ENCODE assay signal across 8 cellular contexts in the genomic region with DNA sequence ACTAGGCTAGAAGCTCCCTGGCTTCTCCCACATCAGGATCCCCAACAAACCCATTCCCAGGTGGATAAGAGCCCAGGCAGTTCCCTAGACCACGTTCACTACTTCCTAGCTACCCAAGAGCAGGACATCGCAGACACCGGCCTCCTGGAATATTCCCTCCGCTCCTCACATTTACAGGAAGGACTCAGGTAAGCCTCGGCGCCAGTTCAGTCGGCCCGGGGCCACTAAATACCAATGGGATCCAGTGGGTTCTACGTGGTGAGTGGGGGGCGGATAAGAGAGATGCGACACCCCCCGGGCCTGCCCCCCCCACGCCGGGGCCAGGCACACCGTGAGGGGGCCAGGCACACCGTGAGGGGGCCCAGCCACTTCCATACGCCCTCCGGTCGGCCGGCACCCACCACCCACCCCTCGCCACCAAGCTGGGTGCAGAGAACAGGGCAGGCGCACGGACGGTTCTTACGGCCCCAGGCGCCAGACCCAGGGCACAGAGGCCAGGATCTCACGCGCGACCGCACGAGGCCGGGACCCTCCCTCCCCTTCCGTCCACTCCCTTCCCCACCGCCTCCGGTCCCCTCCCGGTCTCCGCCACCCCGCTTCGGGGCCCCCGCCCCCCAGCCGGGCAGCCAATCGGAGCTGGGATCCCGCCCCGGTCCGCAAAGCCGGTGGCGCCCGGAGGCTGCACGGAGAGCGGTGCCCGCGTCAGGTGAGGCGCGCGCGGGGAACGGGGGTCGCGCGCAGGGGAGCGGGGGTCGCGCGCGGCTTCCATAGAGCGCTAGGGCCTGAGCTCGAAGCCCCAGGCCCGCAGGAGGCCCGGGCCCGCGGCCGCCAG. TPM values are rescaled to one million over a fixed set of nuclear protein-coding genes. Genes with fewer than 3 reads are reported as not detected.
DNase-seq lines count a peak whose midpoint lies in the region; TF ChIP-seq lines count a peak whose summit lies in the region.

A gene with protein sequence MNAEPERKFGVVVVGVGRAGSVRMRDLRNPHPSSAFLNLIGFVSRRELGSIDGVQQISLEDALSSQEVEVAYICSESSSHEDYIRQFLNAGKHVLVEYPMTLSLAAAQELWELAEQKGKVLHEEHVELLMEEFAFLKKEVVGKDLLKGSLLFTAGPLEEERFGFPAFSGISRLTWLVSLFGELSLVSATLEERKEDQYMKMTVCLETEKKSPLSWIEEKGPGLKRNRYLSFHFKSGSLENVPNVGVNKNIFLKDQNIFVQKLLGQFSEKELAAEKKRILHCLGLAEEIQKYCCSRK (plus strand): TSS at position 652 of the 832 bp plus-strand sequence. CDS start 12,479 bp downstream, outside the sequence.

- peak within 1 kb of the TSS; percentile 88 for H3K4me3 Mint-ChIP-seq in HFFc6

- no peaks in the 10 kb centered on the region for H3K9me3 Mint-ChIP-seq in HFFc6

- H3K27me3 ChIP-seq in endocrine pancreas (ENCODE audit: control insufficient read depth, insufficient read depth, low read length): no peaks in the 10 kb centered on the region

- DNase-seq in DMS153 treated with DMSO at 0.1 percent for 48 hours (lab: John Stamatoyannopoulos, UW; ENCODE audit: unreplicated experiment): peak; percentile 35
- no peak for DNase-seq in DMS153 (lab: John Stamatoyannopoulos, UW)
- no peak for DNase-seq in HFFc6
- DNase-seq in NCI-H2171 treated with DMSO at 0.1 percent for 48 hours (lab: John Stamatoyannopoulos, UW): peak; percentile 49
- peak; percentile 19 to 53 for DNase-seq in activated CD8-positive, alpha-beta memory T cell treated with anti-CD3 and anti-CD28 coated beads for 1 hour (ENCODE audit: extremely low read depth in 1 of 2, low read depth in 1 of 2)
- DNase-seq in mesenteric fat pad (ENCODE audit: low spot score): peak; percentile 93
- DNase-seq in stimulated activated CD8-positive, alpha-beta memory T cell treated with anti-CD3 and anti-CD28 coated beads, Interleukin-15, amount 100 ng/mL, for 24 hours (ENCODE audit: low read depth): peak; percentile 25

- H3K4me3 ChIP-seq in endocrine pancreas (ENCODE audit: control insufficient read depth, insufficient read depth, low read length): peak within 1 kb of the TSS; percentile 63

- no peaks in the 10 kb centered on the region for H3K36me3 ChIP-seq in endocrine pancreas (ENCODE audit: control insufficient read depth, insufficient read depth, low read length)

- H3K27me3 Mint-ChIP-seq in HFFc6 (ENCODE audit: insufficient read depth): 0 out of 2 replicates have a peak, but pooled peaks cover 7% of the 10 kb centered on the region

- no peak for TF ChIP-seq CTCF in HFFc6 (IDR thresholded peaks at IDR 0.05)

- H3K36me3 Mint-ChIP-seq in HFFc6 (ENCODE audit: low read depth): no peaks in the 10 kb centered on the region

- no peaks in the 10 kb centered on the region for H3K9me3 ChIP-seq in endocrine pancreas (ENCODE audit: control insufficient read depth, low read length)

- no peaks in the 10 kb centered on the region for H3K4me1 ChIP-seq in endocrine pancreas (ENCODE audit: control insufficient read depth, insufficient read depth, low read length)

- H3K4me1 Mint-ChIP-seq in HFFc6 (ENCODE audit: low read depth): peaks cover 43% of the 10 kb centered on the region

- peak within 1 kb of the TSS; percentile 65 for H3K9ac ChIP-seq in endocrine pancreas (ENCODE audit: control insufficient read depth, insufficient read depth, low read length)

- peak within 1 kb of the TSS; percentile 51 for H3K27ac Mint-ChIP-seq in HFFc6

RNA-seq across cellular contexts. Expression of the gene that starts here (rescaled TPM):
- total RNA-seq in HFFc6 (2021; fragmentation: NEBNext Ultra II Directional; extraction: Animal tissue kit (Norgen Biotek cat#: 25700)): 10 to 100 TPM; 29.0 to 43.9 (median 36.0) TPM
- total RNA-seq in mesenteric fat pad: 82.4 TPM

Comparison
In these comparisons a context has a peak if more than half of its experiments do, and no peak if none do; other contexts are left out.
1. DNase-seq: peak in DMS153 treated with DMSO at 0.1 percent for 48 hours (single experiment), NCI-H2171 treated with DMSO at 0.1 percent for 48 hours (single experiment), activated CD8-positive, alpha-beta memory T cell treated with anti-CD3 and anti-CD28 coated beads for 1 hour (2 of 2), mesenteric fat pad (single experiment) and stimulated activated CD8-positive, alpha-beta memory T cell treated with anti-CD3 and anti-CD28 coated beads, Interleukin-15, amount 100 ng/mL, for 24 hours (single experiment); none in DMS153 (single experiment) and HFFc6 (single experiment).